In genomic region chr17:46144246-46144645, GRCh38 we compare ENCODE assay signal across 14 cellular contexts. TPM values are rescaled to one million over a fixed set of nuclear protein-coding genes. Genes with fewer than 3 reads are reported as not detected.
A peak's percentile ranks its signal among the peaks of the same experiment; 100 is the strongest.
DNase-seq lines count a peak whose midpoint lies in the region; ATAC-seq, FAIRE-seq and TF ChIP-seq lines count a peak whose summit lies in the region.
"Had no signal": no experiment of that assay in that cellular context is flagged by ENCODE, and none has a peak within 500 bp of the region (broad histone marks: within the 10 kb centered on the region; RNA-seq: fewer than 3 reads in every experiment).

No MANE protein-coding gene starts in this region.

- no peaks in the 10 kb centered on the region for H3K9me3 ChIP-seq in GM12878 (replicated peaks; ENCODE audit: control insufficient read depth, insufficient read depth, low read length)

- CTCF ChIA-PET in activated CD8-positive, alpha-beta T cell treated with anti-CD3 and anti-CD28 coated beads for 36 hours (lab: Charles Lee): interaction anchor here (1.3 to 2.3 kb wide), 5 partner anchors 11 to 100 kb away, joined by 4 to 17 read pairs (median 5); no protein-coding TSS in a partner anchor
- CTCF ChIA-PET in activated CD8-positive, alpha-beta T cell treated with anti-CD3 and anti-CD28 coated beads, Interleukin-2, amount 10 ng/mL, durations not matched to agents 7 days and 5 days (lab: Charles Lee): interaction anchor here (1.6 to 2.7 kb wide), 2 partner anchors 43 to 100 kb away, joined by 7 to 11 read pairs; no protein-coding TSS in a partner anchor
- CTCF ChIA-PET in GM12878 (lab: Yijun Ruan, JAX): interaction anchor here (0.8 to 8.3 kb wide), 13 partner anchors 12 to 100 kb away, joined by 3 to 110 read pairs (median 12); partner anchors contain the start of gene KANSL1

- peak in 1 of 2 experiments; percentile 46; a peak in 2 of 4 replicates for TF ChIP-seq EP300 in GM12878 (IDR thresholded peaks at IDR 0.05; ENCODE audit: borderline replicate concordance in 1 of 2, control insufficient read depth in 1 of 2, low read depth in 2 of 2, low read length in 2 of 2)

- peaks cover 81% of the 10 kb centered on the region for H3K4me1 ChIP-seq in GM12878 (ENCODE audit: control insufficient read depth, insufficient read depth, low read length)

- H3K9me3 Mint-ChIP-seq in activated CD8-positive, alpha-beta T cell treated with anti-CD3 and anti-CD28 coated beads for 36 hours: no peaks in the 10 kb centered on the region
- peaks cover 3% of the 10 kb centered on the region for H3K9me3 Mint-ChIP-seq in activated CD8-positive, alpha-beta T cell treated with anti-CD3 and anti-CD28 coated beads, Interleukin-2, amount 10 ng/mL, durations not matched to agents 7 days and 5 days (ENCODE audit: insufficient read depth)
- H3K9me3 Mint-ChIP-seq in stimulated activated effector memory CD8-positive, alpha-beta T cell treated with anti-CD3 and anti-CD28 coated beads, Interleukin-12 subunit alpha, Interleukin-12 subunit beta, amount 100 ng/mL, for 72 hours: no peaks in the 10 kb centered on the region

- H3K79me2 ChIP-seq in GM12878 (ENCODE audit: control insufficient read depth, insufficient read depth, low read length): peaks cover 91% of the 10 kb centered on the region

- H3K4me3 ChIP-seq in GM12878: peak overlapping the region; percentile 29
- H3K4me3 ChIP-seq in coronary artery: no peak overlapping the region
- H3K4me3 ChIP-seq: hepatocyte had no signal

- RAD21 ChIA-PET in GM12878 (lab: Charles Lee; ENCODE audit: unreplicated experiment): interaction anchor here (0.5 to 8.3 kb wide), 17 partner anchors 12 to 1767 kb away, joined by 3 to 130 read pairs (median 11); partner anchors contain the start of gene KANSL1

- TF ChIP-seq POLR2A in GM12878 (IDR thresholded peaks at IDR 0.05; ENCODE audit: low read depth, low read length): no peak

- no peak for TF ChIP-seq RAD21 in GM12878 (IDR thresholded peaks at IDR 0.05; ENCODE audit: insufficient read depth, low read depth, low read length)

- SMC1A ChIA-PET in GM12878 (lab: Charles Lee; ENCODE audit: uncharacterized antibody, unreplicated experiment): interaction anchor here (0.7 to 8.3 kb wide), 15 partner anchors 7 to 124 kb away, joined by 3 to 207 read pairs (median 15); partner anchors contain the start of gene KANSL1

- WGBS in GM12878 (ENCODE audit: insufficient coverage, insufficient replicate concordance, low lambda C conversion rate, missing lambda C conversion rate): under 1% methylated on average over 4 of the region's 4 CpGs

- no peak overlapping the region for H3K9ac ChIP-seq in GM12878 (ENCODE audit: control insufficient read depth, insufficient read depth, low read length)

- in situ Hi-C loops in GM12878 (cut with MboI): loop anchor here (25.0 kb wide), 1 partner anchor 557 kb away; no protein-coding TSS in a partner anchor

- H3K36me3 ChIP-seq in GM12878 (ENCODE audit: control insufficient read depth in 2 of 2, insufficient read depth in 2 of 2, low read length in 1 of 2): no peaks in the 10 kb centered on the region; a peak in 1 of 4 replicates

- no peaks in the 10 kb centered on the region for H3K27me3 ChIP-seq in GM12878 (replicated peaks in 1 of 2; ENCODE audit: control insufficient read depth in 2 of 2, insufficient read depth in 2 of 2, low read length in 1 of 2)
- H3K27me3 ChIP-seq: hepatocyte had no signal

- no TSS peak for BruUV-seq in GM12878 (replicated peaks; lab: Mats Ljungman, UMichigan)

- no peaks in the 10 kb centered on the region for H3K27me3 Mint-ChIP-seq in activated CD8-positive, alpha-beta T cell treated with anti-CD3 and anti-CD28 coated beads for 36 hours
- no peaks in the 10 kb centered on the region for H3K27me3 Mint-ChIP-seq in activated CD8-positive, alpha-beta T cell treated with anti-CD3 and anti-CD28 coated beads, Interleukin-2, amount 10 ng/mL, durations not matched to agents 7 days and 5 days (ENCODE audit: low read depth)

- POLR2A ChIA-PET in activated CD8-positive, alpha-beta T cell treated with anti-CD3 and anti-CD28 coated beads for 36 hours (lab: Charles Lee): interaction anchor here (1.0 to 3.7 kb wide), 2 partner anchors 11 to 40 kb away, joined by 3 to 17 read pairs; no protein-coding TSS in a partner anchor
- POLR2A ChIA-PET in activated CD8-positive, alpha-beta T cell treated with anti-CD3 and anti-CD28 coated beads, Interleukin-2, amount 10 ng/mL, durations not matched to agents 7 days and 5 days (lab: Charles Lee): interaction anchor here (2.3 kb wide), 1 partner anchor 10 kb away, joined by 8 read pairs; no protein-coding TSS in a partner anchor
- POLR2A ChIA-PET in GM12878 (lab: Charles Lee): interaction anchor here (0.5 to 5.9 kb wide), 14 partner anchors 11 to 1041 kb away, joined by 3 to 124 read pairs (median 8); no protein-coding TSS in a partner anchor

- peaks cover 83% of the 10 kb centered on the region for H3K4me1 Mint-ChIP-seq in activated CD8-positive, alpha-beta T cell treated with anti-CD3 and anti-CD28 coated beads for 36 hours (ENCODE audit: low read depth)
- H3K4me1 Mint-ChIP-seq in activated CD8-positive, alpha-beta T cell treated with anti-CD3 and anti-CD28 coated beads, Interleukin-2, amount 10 ng/mL, durations not matched to agents 7 days and 5 days (ENCODE audit: low read depth): peaks cover 68% of the 10 kb centered on the region
- peaks cover 85% of the 10 kb centered on the region for H3K4me1 Mint-ChIP-seq in stimulated activated effector memory CD8-positive, alpha-beta T cell treated with anti-CD3 and anti-CD28 coated beads, Interleukin-12 subunit alpha, Interleukin-12 subunit beta, amount 100 ng/mL, for 72 hours

- H3K36me3 Mint-ChIP-seq in activated CD8-positive, alpha-beta T cell treated with anti-CD3 and anti-CD28 coated beads for 36 hours (ENCODE audit: low read depth): peaks cover 8% of the 10 kb centered on the region
- H3K36me3 Mint-ChIP-seq in activated CD8-positive, alpha-beta T cell treated with anti-CD3 and anti-CD28 coated beads, Interleukin-2, amount 10 ng/mL, durations not matched to agents 7 days and 5 days (ENCODE audit: low read depth): peaks cover 26% of the 10 kb centered on the region
- peaks cover 51% of the 10 kb centered on the region for H3K36me3 Mint-ChIP-seq in stimulated activated effector memory CD8-positive, alpha-beta T cell treated with anti-CD3 and anti-CD28 coated beads, Interleukin-12 subunit alpha, Interleukin-12 subunit beta, amount 100 ng/mL, for 72 hours

- no peak for ATAC-seq in activated CD8-positive, alpha-beta T cell treated with anti-CD3 and anti-CD28 coated beads for 36 hours
- no peak for ATAC-seq in activated CD8-positive, alpha-beta T cell treated with anti-CD3 and anti-CD28 coated beads, Interleukin-2, amount 10 ng/mL, durations not matched to agents 7 days and 5 days
- peak; percentile 26 for ATAC-seq in GM12878
- ATAC-seq in stimulated activated effector memory CD8-positive, alpha-beta T cell treated with anti-CD3 and anti-CD28 coated beads, Interleukin-12 subunit alpha, Interleukin-12 subunit beta, amount 100 ng/mL, for 72 hours: no peak
- ATAC-seq: Right ventricle myocardium inferior had no signal

- H2AFZ ChIP-seq in GM12878 (ENCODE audit: control insufficient read depth, low read depth, low read length): no peak overlapping the region
- H2AFZ ChIP-seq: hepatocyte had no signal

- H4K20me1 ChIP-seq in GM12878 (ENCODE audit: control insufficient read depth, insufficient read depth): peaks cover 7% of the 10 kb centered on the region; the same call in 1 of the 2 replicates

- peak overlapping the region; percentile 11 for H3K4me3 Mint-ChIP-seq in activated CD8-positive, alpha-beta T cell treated with anti-CD3 and anti-CD28 coated beads for 36 hours
- H3K4me3 Mint-ChIP-seq in activated CD8-positive, alpha-beta T cell treated with anti-CD3 and anti-CD28 coated beads, Interleukin-2, amount 10 ng/mL, durations not matched to agents 7 days and 5 days: no peak overlapping the region
- H3K4me3 Mint-ChIP-seq in stimulated activated effector memory CD8-positive, alpha-beta T cell treated with anti-CD3 and anti-CD28 coated beads, Interleukin-12 subunit alpha, Interleukin-12 subunit beta, amount 100 ng/mL, for 72 hours: peak overlapping the region; percentile 36

- intact Hi-C loops in activated CD8-positive, alpha-beta T cell treated with anti-CD3 and anti-CD28 coated beads for 36 hours (cut with micrococcal nuclease): loop anchor here (5.0 kb wide), 1 partner anchor 48 kb away; the partner anchor contains the start of gene KANSL1
- intact Hi-C loops in GM12878 (cut with micrococcal nuclease; ENCODE audit: unreplicated experiment): no loop called here

- peak overlapping the region; percentile 89 for H3K4me2 ChIP-seq in GM12878 (ENCODE audit: control insufficient read depth, insufficient read depth)
- H3K4me2 ChIP-seq: hepatocyte had no signal

- no peak for DNase-seq in activated CD8-positive, alpha-beta T cell treated with anti-CD3 and anti-CD28 coated beads for 36 hours
- DNase-seq in activated CD8-positive, alpha-beta T cell treated with anti-CD3 and anti-CD28 coated beads, Interleukin-2, amount 10 ng/mL, durations not matched to agents 7 days and 5 days: no peak
- DNase-seq in M059J (ENCODE audit: low read depth) (peak; percentile 27), GM12878 (ENCODE audit: low read depth, low spot score) (no peak), NOMO-1 treated with DMSO at 0.1 percent for 48 hours (lab: John Stamatoyannopoulos, UW; ENCODE audit: unreplicated experiment) (no peak), foreskin melanocyte (no peak), coronary artery (ENCODE audit: low spot score) (no peak)
- no peak for DNase-seq in stimulated activated effector memory CD8-positive, alpha-beta T cell treated with anti-CD3 and anti-CD28 coated beads, Interleukin-12 subunit alpha, Interleukin-12 subunit beta, amount 100 ng/mL, for 72 hours (ENCODE audit: low spot score in 2 of 2)
- DNase-seq: Calu3, NCI-H2029 treated with DMSO at 0.1 percent for 48 hours had no signal

- H3K27ac ChIP-seq in GM12878 (ENCODE audit: control insufficient read depth, insufficient read depth) (peak overlapping the region; percentile 77), coronary artery (no peak overlapping the region)
- H3K27ac ChIP-seq: epithelial cell of prostate, hepatocyte had no signal

- no peak for FAIRE-seq in GM12878 (lab: Jason Lieb, UNC)
- FAIRE-seq: A204.1 had no signal

- TF ChIP-seq CTCF in activated CD8-positive, alpha-beta T cell treated with anti-CD3 and anti-CD28 coated beads for 36 hours (IDR thresholded peaks at IDR 0.05): no peak
- TF ChIP-seq CTCF in GM12878 (IDR thresholded peaks at IDR 0.05 in 2 of 3, conservative IDR thresholded peaks at IDR 0.05 in 1 of 3; ENCODE audit: control insufficient read depth in 2 of 3, extremely low read depth in 1 of 3, insufficient read depth in 1 of 3, low read depth in 3 of 3, low read length in 3 of 3) (no peak), coronary artery (IDR thresholded peaks at IDR 0.05) (no peak)

- H3K27ac Mint-ChIP-seq in activated CD8-positive, alpha-beta T cell treated with anti-CD3 and anti-CD28 coated beads for 36 hours: peak overlapping the region; percentile 68
- H3K27ac Mint-ChIP-seq in activated CD8-positive, alpha-beta T cell treated with anti-CD3 and anti-CD28 coated beads, Interleukin-2, amount 10 ng/mL, durations not matched to agents 7 days and 5 days: no peak overlapping the region
- peak overlapping the region; percentile 70 for H3K27ac Mint-ChIP-seq in stimulated activated effector memory CD8-positive, alpha-beta T cell treated with anti-CD3 and anti-CD28 coated beads, Interleukin-12 subunit alpha, Interleukin-12 subunit beta, amount 100 ng/mL, for 72 hours

RNA-seq across cellular contexts. Expression of gene KANSL1, which starts 49.0 kb away (rescaled TPM):
- 10 to 100 TPM; 54.4 to 55.3 TPM for total RNA-seq in activated CD8-positive, alpha-beta T cell treated with anti-CD3 and anti-CD28 coated beads for 36 hours
- 10 to 100 TPM; 80.5 to 82.8 TPM for total RNA-seq in activated CD8-positive, alpha-beta T cell treated with anti-CD3 and anti-CD28 coated beads, Interleukin-2, amount 10 ng/mL, durations not matched to agents 7 days and 5 days
- 18.4 and 30.7 TPM in 2 replicates for total RNA-seq in M059J (2014; rRNA removed; shearing (Covaris generic))
- 808 and 890 TPM in 2 replicates for total RNA-seq in GM12878 (2013; cell fraction: nucleolus; rRNA removed)
- total RNA-seq in GM12878 (2014; rRNA removed) (38.1 and 41.9 TPM in 2 replicates), GM12878 (2014; rRNA removed; fragmentation: Illumina TruSeq; extraction: Trizol) (55.1 and 58.9 TPM in 2 replicates), GM12878 (2021) (53.1 and 60.6 TPM in 2 replicates)
- polyA plus RNA-seq in GM12878 (2011; ENCODE audit: low read depth): 19.3 TPM
- polyA plus RNA-seq in GM12878 (2011; rRNA removed) (29.8 and 35.5 TPM in 2 replicates), GM12878 (2014; fragmentation: Illumina TruSeq; extraction: Trizol) (27.4 and 30.2 TPM in 2 replicates), GM12878 (2014; fragmentation: Nextera tagmentation; extraction: Ambion mirVana) (1 to 10 TPM; 4.7 to 8.8 TPM), GM12878 (2014; rRNA removed) (21.8 and 28.6 TPM in 2 replicates), GM12878 (2016; fragmentation: Nextera tagmentation; extraction: Ambion mirVana) (10 to 100 TPM; 17.9 to 22.1 TPM)
- polyA plus RNA-seq in GM12878 (2011; cell fraction: cytosol; rRNA removed): 19.6 and 36.4 TPM in 2 replicates
- 91.2 and 109 TPM in 2 replicates for polyA plus RNA-seq in GM12878 (2011; cell fraction: nucleus; rRNA removed)
- 21.5 and 25.3 TPM in 2 replicates for polyA plus RNA-seq in GM12878 (2012)
- 165 and 213 TPM in 2 replicates for polyA minus RNA-seq in GM12878 (2011; rRNA and poly(A)+ RNA removed)
- polyA minus RNA-seq in GM12878 (2011; cell fraction: cytosol; rRNA and poly(A)+ RNA removed): 49.7 and 57.3 TPM in 2 replicates
- 183 and 241 TPM in 2 replicates for polyA minus RNA-seq in GM12878 (2011; cell fraction: nucleus; rRNA and poly(A)+ RNA removed)
